10 cellular contexts compared by ENCODE assay signal in the genomic region with DNA sequence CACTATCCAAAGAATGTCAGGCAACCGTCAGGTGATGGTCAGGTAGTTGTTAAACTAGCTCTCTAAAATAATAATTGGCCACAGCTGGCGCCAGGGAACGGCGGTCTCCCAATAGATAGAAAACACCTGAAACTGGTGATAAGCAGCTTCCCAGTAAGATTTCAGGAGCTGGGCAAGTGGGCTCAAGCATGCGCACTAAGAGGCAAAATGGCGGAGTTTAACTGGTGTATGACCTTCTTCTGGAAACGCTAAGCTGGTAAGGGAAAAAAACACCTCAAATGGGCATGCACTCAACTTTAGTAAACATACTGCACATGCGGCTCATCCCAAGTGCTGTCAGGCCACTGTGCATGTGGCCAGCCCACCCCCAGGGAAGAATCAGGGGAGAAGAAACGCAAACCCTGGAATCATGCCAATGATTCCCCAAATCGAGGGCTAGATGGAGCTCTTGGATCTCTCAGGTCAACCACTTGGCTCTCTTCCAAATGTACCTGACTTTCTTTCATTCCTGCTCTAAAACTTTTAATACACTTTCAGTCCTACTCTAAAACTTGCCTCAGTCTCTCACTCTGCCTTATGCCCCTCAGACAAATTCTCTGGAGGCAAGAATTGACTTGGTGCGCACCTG.
A peak's percentile ranks its signal among the peaks of the same experiment; 100 is the strongest.
DNase-seq lines count a peak whose midpoint lies in the region; TF ChIP-seq lines count a peak whose summit lies in the region.
"Had no signal": no experiment of that assay in that cellular context is flagged by ENCODE, and none has a peak within 500 bp of the region (broad histone marks: within the 10 kb centered on the region; RNA-seq: fewer than 3 reads in every experiment).

No MANE protein-coding gene starts in this region.

- H4K20me1 ChIP-seq in OCI-LY1 (ENCODE audit: insufficient read depth, low read length): no peaks in the 10 kb centered on the region

- H2AFZ ChIP-seq in OCI-LY1 (ENCODE audit: low read length): no peak overlapping the region

- no peaks in the 10 kb centered on the region for H3K27me3 ChIP-seq in OCI-LY1 (ENCODE audit: insufficient read depth, low read length)

- no peak overlapping the region for H3K9ac ChIP-seq in OCI-LY1 (ENCODE audit: low read length)

- DNase-seq in DMS153 (lab: John Stamatoyannopoulos, UW): peak; percentile 35
- no peak for DNase-seq in DMS153 treated with DMSO at 0.1 percent for 48 hours (lab: John Stamatoyannopoulos, UW; ENCODE audit: unreplicated experiment)
- peak; percentile 12 for DNase-seq in epithelial cell of prostate (ENCODE audit: low read depth, low spot score)
- no peak for DNase-seq in retinal pigment epithelial cell (ENCODE audit: low read depth)
- no peak for DNase-seq in SKM-1 (lab: John Stamatoyannopoulos, UW; ENCODE audit: unreplicated experiment)
- no peak for DNase-seq in inferior parietal cortex (ENCODE audit: extremely low spot score)
- no peak for DNase-seq in HFFc6
- DNase-seq: 8988T had no signal

- H3F3A ChIP-seq in OCI-LY1 (ENCODE audit: insufficient read depth, low read length): no peaks in the 10 kb centered on the region

- H3K27ac ChIP-seq in OCI-LY1 (ENCODE audit: low read depth, low read length, poor library complexity, severe bottlenecking): peak overlapping the region; percentile 88
- H3K27ac ChIP-seq in epithelial cell of prostate: no peak overlapping the region

- no peaks in the 10 kb centered on the region for H3K79me2 ChIP-seq in OCI-LY1 (ENCODE audit: insufficient read depth, low read length)

- no peak overlapping the region for H3K4me3 ChIP-seq in OCI-LY1 (ENCODE audit: low read depth, low read length, poor library complexity, severe bottlenecking)
- no peak overlapping the region for H3K4me3 ChIP-seq in retinal pigment epithelial cell (ENCODE audit: low read length)

- no peaks in the 10 kb centered on the region for H3K9me2 ChIP-seq in OCI-LY1 (ENCODE audit: low read depth, low read length)

- TF ChIP-seq CTCF in OCI-LY1 (IDR thresholded peaks at IDR 0.05; ENCODE audit: low read length) (no peak), retinal pigment epithelial cell (conservative IDR thresholded peaks at IDR 0.05; ENCODE audit: low read depth, low read length) (peak; percentile 6), HFFc6 (IDR thresholded peaks at IDR 0.05) (no peak)

- peaks cover 54% of the 10 kb centered on the region for H3K9me3 Mint-ChIP-seq in HFFc6
- H3K9me3 Mint-ChIP-seq: central memory CD8-positive, alpha-beta T cell had no signal

- H3K4me1 Mint-ChIP-seq in HFFc6 (ENCODE audit: low read depth): no peaks in the 10 kb centered on the region

- peaks cover 53% of the 10 kb centered on the region for H3K4me1 ChIP-seq in OCI-LY1 (ENCODE audit: insufficient read depth, low read length, severe bottlenecking)

- H3K4me2 ChIP-seq in OCI-LY1 (ENCODE audit: low read length): no peak overlapping the region

- no peak overlapping the region for H3K4me3 Mint-ChIP-seq in HFFc6
- H3K4me3 Mint-ChIP-seq: central memory CD8-positive, alpha-beta T cell had no signal

- H3K36me3 Mint-ChIP-seq in HFFc6 (ENCODE audit: low read depth): no peaks in the 10 kb centered on the region; the same call in 1 of the 2 replicates

- H3K27ac Mint-ChIP-seq in HFFc6: no peak overlapping the region

- H3K9me3 ChIP-seq in OCI-LY1 (ENCODE audit: low read length): no peaks in the 10 kb centered on the region

- no peaks in the 10 kb centered on the region; the same call in 1 of the 2 replicates for H3K27me3 Mint-ChIP-seq in HFFc6 (ENCODE audit: insufficient read depth)

- H3K36me3 ChIP-seq in OCI-LY1 (ENCODE audit: insufficient read depth, low read length): no peaks in the 10 kb centered on the region

Comparison
In these comparisons a context has a peak if more than half of its experiments do, and no peak if none do; other contexts are left out.
1. DNase-seq: peak in DMS153 (single experiment) and epithelial cell of prostate (single experiment); none in DMS153 treated with DMSO at 0.1 percent for 48 hours (single experiment), retinal pigment epithelial cell (single experiment), SKM-1 (single experiment), inferior parietal cortex (single experiment) and HFFc6 (single experiment).